Comparison of ENCODE assay signal across 16 cellular contexts in the genomic region with DNA sequence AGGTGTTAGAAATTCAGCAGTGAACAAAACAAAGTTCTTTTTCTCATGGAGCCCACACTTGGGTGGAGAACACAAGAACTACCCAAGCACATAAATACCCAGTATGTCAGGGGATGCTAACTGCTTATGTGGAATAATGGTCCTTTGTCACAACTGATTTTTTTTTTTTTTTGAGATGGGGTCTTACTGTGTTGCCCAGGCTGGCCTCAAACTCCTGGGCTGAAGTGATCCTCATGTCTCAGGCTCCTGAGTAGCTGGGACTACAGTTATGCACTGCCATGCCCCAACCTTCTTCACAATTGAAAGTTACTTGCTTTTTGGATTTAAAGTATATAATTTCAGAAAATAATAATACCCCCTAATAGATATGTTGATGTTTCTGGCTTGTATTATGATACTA.
DNase-seq lines count a peak whose midpoint lies in the region; ATAC-seq, FAIRE-seq and TF ChIP-seq lines count a peak whose summit lies in the region.
"Had no signal": no experiment of that assay in that cellular context is flagged by ENCODE, and none has a peak within 500 bp of the region (broad histone marks: within the 10 kb centered on the region; RNA-seq: fewer than 3 reads in every experiment).

No MANE protein-coding gene starts in this region.

- H3K4me2 ChIP-seq in mammary epithelial cell (ENCODE audit: insufficient read depth, low read depth, low read length) (no peak overlapping the region), K562 (ENCODE audit: insufficient read depth, low read length) (no peak overlapping the region)

- H3K4me1 ChIP-seq in mammary epithelial cell (ENCODE audit: insufficient read depth, low read length) = peaks cover 13% of the 10 kb centered on the region
- peaks cover 0 to 5% of the 10 kb centered on the region in 2 experiments; a peak in 3 of 5 replicates for H3K4me1 ChIP-seq in K562 (replicated peaks in 1 of 2; ENCODE audit: control insufficient read depth in 2 of 2, insufficient read depth in 2 of 2, low read length in 2 of 2)
- H3K4me1 ChIP-seq in CD8-positive, alpha-beta T cell (ENCODE audit: insufficient read depth, low read length) = no peaks in the 10 kb centered on the region
- H3K4me1 ChIP-seq: Caco-2 had no signal

- intact Hi-C loops in MCF 10A (cut with micrococcal nuclease) = no loop called here
- intact Hi-C loops in mammary epithelial cell (cut with micrococcal nuclease) = no loop called here
- intact Hi-C loops in K562 (cut with micrococcal nuclease) = loop anchor here (5.0 kb wide), 3 partner anchors 59 to 304 kb away; partner anchors contain the start of gene TEAD1
- intact Hi-C loops in CD8-positive, alpha-beta T cell (cut with DNase I, micrococcal nuclease) = no loop called here

- TF ChIP-seq POLR2A in K562 (conservative IDR thresholded peaks at IDR 0.05) = no peak

- peak overlapping the region; percentile 33 for H3K27ac Mint-ChIP-seq in MCF 10A (ENCODE audit: low read depth, unreplicated experiment)
- H3K27ac Mint-ChIP-seq in osteocyte (ENCODE audit: unreplicated experiment) = peak overlapping the region; percentile 18
- H3K27ac Mint-ChIP-seq in CD8-positive, alpha-beta T cell = no peak overlapping the region
- H3K27ac Mint-ChIP-seq: CD14-positive monocyte; CD8-positive, alpha-beta memory T cell had no signal

- H3K9me1 ChIP-seq in K562 (ENCODE audit: control insufficient read depth, insufficient read depth, low read length) = no peaks in the 10 kb centered on the region

- no TSS peak for BruUV-seq in MCF 10A (replicated peaks; lab: Mats Ljungman, UMichigan)
- BruUV-seq in mammary epithelial cell (replicated peaks; lab: Mats Ljungman, UMichigan) = no TSS peak
- BruUV-seq in K562 (replicated peaks; lab: Mats Ljungman, UMichigan) = no TSS peak

- H3K27me3 ChIP-seq in mammary epithelial cell (ENCODE audit: insufficient read depth, low read length) = no peaks in the 10 kb centered on the region
- no peaks in the 10 kb centered on the region for H3K27me3 ChIP-seq in K562 (ENCODE audit: control insufficient read depth in 2 of 2, insufficient read depth in 2 of 2, low read length in 2 of 2)
- H3K27me3 ChIP-seq in CD8-positive, alpha-beta T cell (ENCODE audit: insufficient read depth, low read length) = no peaks in the 10 kb centered on the region

- H3K27me3 Mint-ChIP-seq in MCF 10A (ENCODE audit: insufficient read depth, unreplicated experiment) = no peaks in the 10 kb centered on the region
- H3K27me3 Mint-ChIP-seq in osteocyte (ENCODE audit: unreplicated experiment) = no peaks in the 10 kb centered on the region
- peaks cover 10% of the 10 kb centered on the region for H3K27me3 Mint-ChIP-seq in CD8-positive, alpha-beta T cell (ENCODE audit: low read depth)

- H2AFZ ChIP-seq in mammary epithelial cell (ENCODE audit: low read depth, low read length) = no peak overlapping the region
- H2AFZ ChIP-seq in K562 (ENCODE audit: low read depth, low read length) = no peak overlapping the region

- H3K4me3 ChIP-seq in mammary epithelial cell (replicated peaks in 1 of 3; ENCODE audit: insufficient read depth in 1 of 3, low read depth in 2 of 3, low read length in 3 of 3) (no peak overlapping the region), K562 (no peak overlapping the region)
- H3K4me3 ChIP-seq in CD8-positive, alpha-beta T cell (ENCODE audit: low read depth, low read length) = no peak overlapping the region

- H3K4me1 Mint-ChIP-seq in MCF 10A (ENCODE audit: insufficient read depth, unreplicated experiment) (peaks cover 12% of the 10 kb centered on the region), osteocyte (ENCODE audit: unreplicated experiment) (peaks cover 18% of the 10 kb centered on the region)
- H3K4me1 Mint-ChIP-seq in CD8-positive, alpha-beta T cell (ENCODE audit: low read depth) = no peaks in the 10 kb centered on the region
- H3K4me1 Mint-ChIP-seq: CD8-positive, alpha-beta memory T cell had no signal

- no peak for FAIRE-seq in K562 (lab: Jason Lieb, UNC)
- FAIRE-seq: GM19239, H1 had no signal

- H3K9me3 Mint-ChIP-seq in MCF 10A (ENCODE audit: unreplicated experiment) (no peaks in the 10 kb centered on the region), osteocyte (ENCODE audit: unreplicated experiment) (no peaks in the 10 kb centered on the region)
- H3K9me3 Mint-ChIP-seq in CD8-positive, alpha-beta T cell = no peaks in the 10 kb centered on the region
- H3K9me3 Mint-ChIP-seq: CD8-positive, alpha-beta memory T cell had no signal

- no peak overlapping the region for H3K9ac ChIP-seq in mammary epithelial cell (ENCODE audit: insufficient read depth, low read length)
- no peak overlapping the region for H3K9ac ChIP-seq in K562 (ENCODE audit: insufficient read depth in 1 of 2, low read depth in 2 of 2, low read length in 2 of 2)

- H3K4me3 Mint-ChIP-seq in MCF 10A (ENCODE audit: unreplicated experiment) (no peak overlapping the region), osteocyte (ENCODE audit: unreplicated experiment) (no peak overlapping the region)
- H3K4me3 Mint-ChIP-seq in CD8-positive, alpha-beta T cell = no peak overlapping the region
- H3K4me3 Mint-ChIP-seq: CD14-positive monocyte; CD8-positive, alpha-beta memory T cell had no signal

- H4K20me1 ChIP-seq in mammary epithelial cell (ENCODE audit: insufficient read depth, low read length) (no peaks in the 10 kb centered on the region), K562 (replicated peaks; ENCODE audit: control insufficient read depth, insufficient read depth, low read length) (no peaks in the 10 kb centered on the region)

- DNase-seq in MCF 10A (ENCODE audit: unreplicated experiment) (no peak), mammary epithelial cell (no peak), K562 (ENCODE audit: extremely low read depth in 1 of 4, low spot score in 3 of 4) (no peak), osteocyte (ENCODE audit: extremely low spot score, unreplicated experiment) (no peak)
- no peak for DNase-seq in CD8-positive, alpha-beta T cell
- DNase-seq in activated CD4-positive, alpha-beta T cell treated with anti-CD3 and anti-CD28 coated beads, Interleukin-2, amount 50 U/mL, for 4 hours = no peak
- DNase-seq: Caco-2; CD8-positive, alpha-beta memory T cell; GF-D8; HCEC 1CT; IMR-90 had no signal

- H3K27ac ChIP-seq in mammary epithelial cell (ENCODE audit: insufficient read depth, low read depth, low read length) (no peak overlapping the region), K562 (ENCODE audit: extremely low read depth, low read depth, low read length) (no peak overlapping the region)
- H3K27ac ChIP-seq in CD8-positive, alpha-beta T cell (ENCODE audit: low read depth, low read length) = no peak overlapping the region
- H3K27ac ChIP-seq: 22Rv1 had no signal

- H3K36me3 Mint-ChIP-seq in MCF 10A (ENCODE audit: insufficient read depth, unreplicated experiment) = peaks cover 62% of the 10 kb centered on the region
- peaks cover 39% of the 10 kb centered on the region for H3K36me3 Mint-ChIP-seq in osteocyte (ENCODE audit: unreplicated experiment)
- no peaks in the 10 kb centered on the region for H3K36me3 Mint-ChIP-seq in CD8-positive, alpha-beta T cell
- H3K36me3 Mint-ChIP-seq: CD14-positive monocyte had no signal

- peaks cover 10% of the 10 kb centered on the region for H3K36me3 ChIP-seq in mammary epithelial cell (ENCODE audit: insufficient read depth, low read length)
- peaks cover 15% of the 10 kb centered on the region; the same call in 1 of the 3 replicates for H3K36me3 ChIP-seq in K562 (ENCODE audit: control insufficient read depth, insufficient read depth, low read length)
- H3K36me3 ChIP-seq in CD8-positive, alpha-beta T cell (ENCODE audit: insufficient read depth, low read length) = no peaks in the 10 kb centered on the region

- no peaks in the 10 kb centered on the region for H3K79me2 ChIP-seq in mammary epithelial cell (ENCODE audit: insufficient read depth, low read length)
- no peaks in the 10 kb centered on the region for H3K79me2 ChIP-seq in K562 (ENCODE audit: control insufficient read depth, insufficient read depth, low read length)

- TF ChIP-seq RAD21 in K562 (CRISPR knock-in tag; conservative IDR thresholded peaks at IDR 0.05 in 1 of 2, IDR thresholded peaks at IDR 0.05 in 1 of 2) = no peak

- TF ChIP-seq CTCF in MCF 10A (IDR thresholded peaks at IDR 0.05; ENCODE audit: unreplicated experiment) (no peak), mammary epithelial cell (conservative IDR thresholded peaks at IDR 0.05 in 1 of 2, IDR thresholded peaks at IDR 0.05 in 1 of 2; ENCODE audit: extremely low read depth in 1 of 2, insufficient read depth in 1 of 2, low read depth in 1 of 2, low read length in 2 of 2) (no peak), K562 (IDR thresholded peaks at IDR 0.05 in 2 of 3, conservative IDR thresholded peaks at IDR 0.05 in 1 of 3; ENCODE audit: insufficient read depth in 2 of 3, low read depth in 1 of 3, low read length in 3 of 3) (no peak), osteocyte (IDR thresholded peaks at IDR 0.05) (no peak)
- TF ChIP-seq CTCF in CD8-positive, alpha-beta T cell (IDR thresholded peaks at IDR 0.05) = no peak

- no peak for TF ChIP-seq EP300 in K562 (IDR thresholded peaks at IDR 0.05; ENCODE audit: low read length)

- dilution Hi-C loops in mammary epithelial cell (cut with HindIII; ENCODE audit: low sequenced_read_pairs) = no loop called here

- ATAC-seq in K562 (no peak), GM19328 (IDR thresholded peaks at IDR 0.05; ENCODE audit: unreplicated experiment) (no peak)
- ATAC-seq in CD8-positive, alpha-beta T cell = no peak

- POLR2A ChIA-PET in MCF 10A (lab: Yijun Ruan, JAX) = interaction anchor here (1.5 kb wide), 1 partner anchor 9 kb away, joined by 4 read pairs; no protein-coding TSS in a partner anchor
- POLR2A ChIA-PET in K562 (lab: Yijun Ruan, JAX) = interaction anchor here (1.1 kb wide), 1 partner anchor 9 kb away, joined by 5 read pairs; no protein-coding TSS in a partner anchor
- POLR2A ChIA-PET in CD8-positive, alpha-beta T cell (lab: Charles Lee) = interaction anchor here (1.0 kb wide), 1 partner anchor 9 kb away, joined by 3 read pairs; no protein-coding TSS in a partner anchor

- CTCF ChIA-PET in MCF 10A (lab: Yijun Ruan, JAX) = interaction anchor here (2.3 kb wide), 1 partner anchor 555 kb away, joined by 12 read pairs; no protein-coding TSS in a partner anchor
- CTCF ChIA-PET in mammary epithelial cell (lab: Charles Lee; ENCODE audit: low non-redundant PET) = no interaction called here
- CTCF ChIA-PET in K562 (lab: Yijun Ruan, JAX; ENCODE audit: low intra/inter-chr PET ratio) = no interaction called here
- CTCF ChIA-PET in CD8-positive, alpha-beta T cell (lab: Charles Lee) = interaction anchor here (1.5 to 9.9 kb wide), 3 partner anchors 556 to 605 kb away, joined by 4 to 139 read pairs (median 6); no protein-coding TSS in a partner anchor

- H3K9me3 ChIP-seq in mammary epithelial cell (replicated peaks; ENCODE audit: insufficient read depth, low read length) (no peaks in the 10 kb centered on the region), K562 (replicated peaks; ENCODE audit: control insufficient read depth, insufficient read depth, low read depth, low read length) (no peaks in the 10 kb centered on the region)
- no peaks in the 10 kb centered on the region for H3K9me3 ChIP-seq in CD8-positive, alpha-beta T cell (ENCODE audit: low read length)
- H3K9me3 ChIP-seq: Caco-2 had no signal

- in situ Hi-C loops in mammary epithelial cell (cut with MboI; ENCODE audit: low sequenced_read_pairs in 2 of 2) = loop anchor here (5.0 to 25.0 kb wide), 4 partner anchors 209 to 559 kb away; no protein-coding TSS in a partner anchor
- in situ Hi-C loops in K562 (cut with MboI) = no loop called here

TF ChIP-seq in K562, 482 proteins besides CTCF, POLR2A, EP300 and RAD21 (continues in another document):
- no peak for TF ChIP-seq HMG20B (CRISPR knock-in tag; IDR thresholded peaks at IDR 0.05)
- no peak for TF ChIP-seq HIVEP1 (CRISPR knock-in tag; IDR thresholded peaks at IDR 0.05)

Comparison
In these comparisons a context has a peak if more than half of its experiments do, and no peak if none do; other contexts are left out.
1. CTCF ChIA-PET loops: an anchor here in MCF 10A (2.3 kb wide) and CD8-positive, alpha-beta T cell (1.5 to 9.9 kb wide); none called in mammary epithelial cell and K562.